9 cellular contexts compared by ENCODE assay signal in the genomic region with DNA sequence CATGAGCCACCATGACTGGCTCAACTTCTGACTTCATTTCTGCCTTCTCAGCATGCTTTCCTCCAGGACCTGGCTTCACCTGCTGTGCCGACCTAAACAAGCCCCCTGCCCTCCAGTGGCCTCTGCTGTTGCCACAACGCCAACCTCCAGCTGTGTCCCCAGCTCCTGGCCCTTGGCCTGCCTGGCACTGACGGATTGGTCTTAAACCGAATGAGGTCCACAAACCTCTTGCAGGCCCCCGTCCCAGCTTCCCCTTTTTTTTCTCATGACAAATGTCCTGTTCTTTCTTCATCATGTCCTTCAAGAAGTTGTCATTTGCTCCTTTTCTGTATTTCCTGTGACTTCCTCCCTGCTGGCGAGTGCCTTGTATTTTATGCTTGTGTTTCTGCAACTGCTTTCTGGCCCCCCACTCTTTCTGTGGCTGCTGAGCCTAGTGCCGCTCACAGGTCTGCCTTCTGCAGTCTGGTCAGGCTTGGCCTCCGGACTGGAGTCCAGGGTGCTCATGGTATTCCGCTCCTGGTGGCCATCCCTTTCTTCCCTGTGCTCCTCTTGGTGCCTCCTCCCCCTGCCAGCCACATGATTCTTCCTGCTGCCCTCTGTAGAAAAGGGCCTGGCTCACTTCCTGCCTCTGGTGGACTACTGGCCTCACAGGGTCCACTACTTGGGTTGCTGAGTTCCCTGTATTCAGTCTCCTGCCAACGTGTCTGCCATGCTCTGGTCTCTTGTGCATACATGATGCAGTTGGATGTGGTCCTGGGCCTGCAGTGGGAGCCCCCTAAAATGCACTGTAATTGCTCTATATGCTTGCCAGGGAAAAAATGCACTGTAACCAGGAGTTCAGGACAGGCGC. TPM values are rescaled to one million over a fixed set of nuclear protein-coding genes. Genes with fewer than 3 reads are reported as not detected.
DNase-seq lines count a peak whose midpoint lies in the region; ATAC-seq and TF ChIP-seq lines count a peak whose summit lies in the region.
"Had no signal": no experiment of that assay in that cellular context is flagged by ENCODE, and none has a peak within 500 bp of the region (broad histone marks: within the 10 kb centered on the region; RNA-seq: fewer than 3 reads in every experiment).

No MANE protein-coding gene starts in this region.

- no peaks in the 10 kb centered on the region for H3K27me3 ChIP-seq in tibial artery

- ATAC-seq in activated naive CD8-positive, alpha-beta T cell treated with anti-CD3 and anti-CD28 coated beads, Interleukin-2, amount 50 U/mL, for 24 hours, result no peak
- peak; percentile 2 for ATAC-seq in left lobe of liver

- H3K27ac ChIP-seq in tibial artery, result peak overlapping the region in 1 of 2 donors; percentile 99

- H3K4me3 Mint-ChIP-seq in activated CD4-positive, alpha-beta T cell treated with anti-CD3 and anti-CD28 coated beads, Interleukin-2, amount 10 ng/mL, durations not matched to agents 24 days and 14 days, result peak overlapping the region; percentile 93
- H3K4me3 Mint-ChIP-seq in activated naive CD8-positive, alpha-beta T cell treated with anti-CD3 and anti-CD28 coated beads, Interleukin-2, amount 50 U/mL, for 24 hours, result peak overlapping the region; percentile 90

- H3K4me3 ChIP-seq in tibial artery, result peak overlapping the region; percentile 20 to 99

- no peaks in the 10 kb centered on the region for H3K9me3 Mint-ChIP-seq in activated CD4-positive, alpha-beta T cell treated with anti-CD3 and anti-CD28 coated beads, Interleukin-2, amount 10 ng/mL, durations not matched to agents 24 days and 14 days
- no peaks in the 10 kb centered on the region for H3K9me3 Mint-ChIP-seq in activated naive CD8-positive, alpha-beta T cell treated with anti-CD3 and anti-CD28 coated beads, Interleukin-2, amount 50 U/mL, for 24 hours

- DNase-seq in activated CD4-positive, alpha-beta T cell treated with anti-CD3 and anti-CD28 coated beads, Interleukin-2, amount 10 ng/mL, durations not matched to agents 24 days and 14 days, result no peak
- DNase-seq in activated CD4-positive, alpha-beta T cell treated with anti-CD3 and anti-CD28 coated beads, Interleukin-2, amount 50 U/mL, for 4 hours, result no peak
- no peak for DNase-seq in activated naive CD8-positive, alpha-beta T cell treated with anti-CD3 and anti-CD28 coated beads, Interleukin-2, amount 50 U/mL, for 24 hours
- DNase-seq in left lobe of liver (ENCODE audit: low spot score), result peak; percentile 54
- DNase-seq in tibial artery, result no peak
- DNase-seq in stimulated activated naive CD4-positive, alpha-beta T cell (lab: John Stamatoyannopoulos, UW), result no peak
- no peak for DNase-seq in GM19240 (ENCODE audit: insufficient read length, low spot score)
- DNase-seq in activated CD4-positive, CD25-positive, alpha-beta regulatory T cell (lab: John Stamatoyannopoulos, UW), result no peak
- DNase-seq: NCI-H1436 treated with DMSO at 0.1 percent for 48 hours had no signal

- H3K36me3 Mint-ChIP-seq in activated CD4-positive, alpha-beta T cell treated with anti-CD3 and anti-CD28 coated beads, Interleukin-2, amount 10 ng/mL, durations not matched to agents 24 days and 14 days (ENCODE audit: low read depth), result peaks cover 22% of the 10 kb centered on the region
- peaks cover 16% of the 10 kb centered on the region for H3K36me3 Mint-ChIP-seq in activated naive CD8-positive, alpha-beta T cell treated with anti-CD3 and anti-CD28 coated beads, Interleukin-2, amount 50 U/mL, for 24 hours (ENCODE audit: low read depth)

- intact Hi-C loops in activated CD4-positive, alpha-beta T cell treated with anti-CD3 and anti-CD28 coated beads, Interleukin-2, amount 10 ng/mL, durations not matched to agents 24 days and 14 days (cut with micrococcal nuclease), result loop anchor here (10.0 kb wide), 1 partner anchor 88 kb away; no protein-coding TSS in a partner anchor
- intact Hi-C loops in tibial artery (cut with DNase I; ENCODE audit: low total_unique reads), result no loop called here

- peak overlapping the region; percentile 76 for H3K27ac Mint-ChIP-seq in activated CD4-positive, alpha-beta T cell treated with anti-CD3 and anti-CD28 coated beads, Interleukin-2, amount 10 ng/mL, durations not matched to agents 24 days and 14 days
- H3K27ac Mint-ChIP-seq in activated naive CD8-positive, alpha-beta T cell treated with anti-CD3 and anti-CD28 coated beads, Interleukin-2, amount 50 U/mL, for 24 hours, result peak overlapping the region; percentile 91

- TF ChIP-seq CTCF in tibial artery (IDR thresholded peaks at IDR 0.05), result no peak

- H3K27me3 Mint-ChIP-seq in activated CD4-positive, alpha-beta T cell treated with anti-CD3 and anti-CD28 coated beads, Interleukin-2, amount 10 ng/mL, durations not matched to agents 24 days and 14 days, result peaks cover 3% of the 10 kb centered on the region
- no peaks in the 10 kb centered on the region for H3K27me3 Mint-ChIP-seq in activated naive CD8-positive, alpha-beta T cell treated with anti-CD3 and anti-CD28 coated beads, Interleukin-2, amount 50 U/mL, for 24 hours

- peaks cover 7 to 79% (median 70%) of the 10 kb centered on the region in 4 donors for H3K4me1 ChIP-seq in tibial artery

- H3K9me3 ChIP-seq in tibial artery, result no peaks in the 10 kb centered on the region

- peaks cover 54% of the 10 kb centered on the region for H3K4me1 Mint-ChIP-seq in activated CD4-positive, alpha-beta T cell treated with anti-CD3 and anti-CD28 coated beads, Interleukin-2, amount 10 ng/mL, durations not matched to agents 24 days and 14 days
- peaks cover 63% of the 10 kb centered on the region for H3K4me1 Mint-ChIP-seq in activated naive CD8-positive, alpha-beta T cell treated with anti-CD3 and anti-CD28 coated beads, Interleukin-2, amount 50 U/mL, for 24 hours

- H3K36me3 ChIP-seq in tibial artery, result peaks cover 0 to 5% (median 0%) of the 10 kb centered on the region in 3 donors

RNA-seq across cellular contexts. Expression of gene ATP6V0C, which starts 2.9 kb away (rescaled TPM):
- 105 and 122 TPM in 2 replicates for total RNA-seq in activated CD4-positive, alpha-beta T cell treated with anti-CD3 and anti-CD28 coated beads, Interleukin-2, amount 10 ng/mL, durations not matched to agents 24 days and 14 days
- 87.0 TPM for total RNA-seq in left lobe of liver

RNA-seq across cellular contexts. Expression of gene AMDHD2, which starts 3.6 kb away (rescaled TPM):
- total RNA-seq in activated CD4-positive, alpha-beta T cell treated with anti-CD3 and anti-CD28 coated beads, Interleukin-2, amount 10 ng/mL, durations not matched to agents 24 days and 14 days, result 34.1 and 37.5 TPM in 2 replicates
- 22.2 TPM for total RNA-seq in left lobe of liver

RNA-seq across cellular contexts. Expression of gene CEMP1, which starts 14.6 kb away (rescaled TPM):
- 0.24 TPM in 1 of 2 replicates, not detected in the other for total RNA-seq in activated CD4-positive, alpha-beta T cell treated with anti-CD3 and anti-CD28 coated beads, Interleukin-2, amount 10 ng/mL, durations not matched to agents 24 days and 14 days
- total RNA-seq in left lobe of liver, result 0.20 TPM

RNA-seq across cellular contexts. Expression of gene PDPK1, which starts 21.2 kb away (rescaled TPM):
- 50.7 and 51.9 TPM in 2 replicates for total RNA-seq in activated CD4-positive, alpha-beta T cell treated with anti-CD3 and anti-CD28 coated beads, Interleukin-2, amount 10 ng/mL, durations not matched to agents 24 days and 14 days
- total RNA-seq in left lobe of liver, result 27.4 TPM

RNA-seq across cellular contexts. Expression of gene TBC1D24, which starts 41.7 kb away (rescaled TPM):
- total RNA-seq in activated CD4-positive, alpha-beta T cell treated with anti-CD3 and anti-CD28 coated beads, Interleukin-2, amount 10 ng/mL, durations not matched to agents 24 days and 14 days, result 16.6 and 20.9 TPM in 2 replicates
- total RNA-seq in left lobe of liver, result 32.5 TPM
